9 cellular contexts compared by ENCODE assay signal in genomic region chr4:52052475-52052780, GRCh38. TPM values are rescaled to one million over a fixed set of nuclear protein-coding genes. Genes with fewer than 3 reads are reported as not detected.
DNase-seq lines count a peak whose midpoint lies in the region; ATAC-seq, FAIRE-seq and TF ChIP-seq lines count a peak whose summit lies in the region.
"Had no signal": no experiment of that assay in that cellular context is flagged by ENCODE, and none has a peak within 500 bp of the region (broad histone marks: within the 10 kb centered on the region; RNA-seq: fewer than 3 reads in every experiment).

No MANE protein-coding gene starts in this region.

- CTCF ChIA-PET in PC-3 (lab: Charles Lee) = no interaction called here

- POLR2A ChIA-PET in PC-3 (lab: Charles Lee; ENCODE audit: unreplicated experiment) = no interaction called here

- H3K9me3 Mint-ChIP-seq in stimulated activated memory B cell treated with anti-CD40 and anti-IgM and Interleukin-4, amounts not matched to agents 10 μg/mL and 1 μg/mL and 100 μg/mL, for 72 hours = no peaks in the 10 kb centered on the region

- no peak overlapping the region for H3K9ac ChIP-seq in PC-3 (ENCODE audit: low read length)

- peaks cover 13% of the 10 kb centered on the region for H3K4me1 Mint-ChIP-seq in stimulated activated memory B cell treated with anti-CD40 and anti-IgM and Interleukin-4, amounts not matched to agents 10 μg/mL and 1 μg/mL and 100 μg/mL, for 72 hours

- H3K27me3 Mint-ChIP-seq in stimulated activated memory B cell treated with anti-CD40 and anti-IgM and Interleukin-4, amounts not matched to agents 10 μg/mL and 1 μg/mL and 100 μg/mL, for 72 hours = peaks cover 67% of the 10 kb centered on the region

- intact Hi-C loops in PC-3 (cut with micrococcal nuclease) = no loop called here

- H3K4me1 ChIP-seq in DOHH2 (ENCODE audit: control insufficient read depth, low read length) (peaks cover 33% of the 10 kb centered on the region), cardiac muscle cell (ENCODE audit: low read depth) (peaks cover 16% of the 10 kb centered on the region), PC-3 (ENCODE audit: insufficient read depth, low read length) (no peaks in the 10 kb centered on the region)

- DNase-seq in MV-4-11 (lab: John Stamatoyannopoulos, UW) = peak; percentile 49
- peak; percentile 8 to 63 for DNase-seq in cardiac muscle cell (ENCODE audit: low read depth in 1 of 2, low spot score in 1 of 2)
- DNase-seq in NCI-H2107 treated with DMSO at 0.1 percent for 48 hours (lab: John Stamatoyannopoulos, UW; ENCODE audit: unreplicated experiment) = no peak
- DNase-seq in HTR-8/SVneo (ENCODE audit: insufficient read length, low spot score) = no peak
- DNase-seq in PC-3 = no peak

- H3K36me3 Mint-ChIP-seq in stimulated activated memory B cell treated with anti-CD40 and anti-IgM and Interleukin-4, amounts not matched to agents 10 μg/mL and 1 μg/mL and 100 μg/mL, for 72 hours = no peaks in the 10 kb centered on the region

- H3F3A ChIP-seq in DOHH2 (ENCODE audit: control insufficient read depth, insufficient read depth) = peaks cover 15% of the 10 kb centered on the region
- no peaks in the 10 kb centered on the region for H3F3A ChIP-seq in PC-3 (ENCODE audit: low read length, unreplicated experiment)

- H3K4me2 ChIP-seq in DOHH2 (ENCODE audit: low read length) (peak overlapping the region; percentile 76), PC-3 (ENCODE audit: low read length) (no peak overlapping the region)

- no peaks in the 10 kb centered on the region for H3K9me3 ChIP-seq in DOHH2 (ENCODE audit: control insufficient read depth, insufficient read depth, low read length)
- no peaks in the 10 kb centered on the region for H3K9me3 ChIP-seq in cardiac muscle cell (ENCODE audit: low read depth)
- H3K9me3 ChIP-seq in PC-3 (ENCODE audit: low read length) = no peaks in the 10 kb centered on the region

- H3K36me3 ChIP-seq in DOHH2 (ENCODE audit: control insufficient read depth, low read length) = no peaks in the 10 kb centered on the region
- H3K36me3 ChIP-seq in cardiac muscle cell = no peaks in the 10 kb centered on the region
- no peaks in the 10 kb centered on the region for H3K36me3 ChIP-seq in PC-3 (ENCODE audit: low read depth, low read length)

- peak overlapping the region; percentile 77 for H3K4me3 Mint-ChIP-seq in stimulated activated memory B cell treated with anti-CD40 and anti-IgM and Interleukin-4, amounts not matched to agents 10 μg/mL and 1 μg/mL and 100 μg/mL, for 72 hours

- peak; percentile 57 for ATAC-seq in GM21390 (IDR thresholded peaks at IDR 0.05; ENCODE audit: unreplicated experiment)
- peak; percentile 14 for ATAC-seq in stimulated activated memory B cell treated with anti-CD40 and anti-IgM and Interleukin-4, amounts not matched to agents 10 μg/mL and 1 μg/mL and 100 μg/mL, for 72 hours
- no peak for ATAC-seq in PC-3

- H3K79me2 ChIP-seq in DOHH2 (ENCODE audit: control insufficient read depth, low read length) = no peaks in the 10 kb centered on the region
- no peaks in the 10 kb centered on the region for H3K79me2 ChIP-seq in PC-3 (ENCODE audit: low read length)

- TF ChIP-seq CTCF in DOHH2 (IDR thresholded peaks at IDR 0.05; ENCODE audit: low read depth, low read length, poor library complexity, severe bottlenecking) = no peak
- TF ChIP-seq CTCF in cardiac muscle cell (IDR thresholded peaks at IDR 0.05; ENCODE audit: low read depth, low read length) = no peak
- no peak for TF ChIP-seq CTCF in PC-3 (conservative IDR thresholded peaks at IDR 0.05; ENCODE audit: low read depth, low read length)

- no peaks in the 10 kb centered on the region for H4K20me1 ChIP-seq in DOHH2 (ENCODE audit: control insufficient read depth, insufficient read depth, low read depth, low read length)
- H4K20me1 ChIP-seq in PC-3 (ENCODE audit: low read length) = no peaks in the 10 kb centered on the region

- no peak for FAIRE-seq in HTR-8/SVneo (lab: Jason Lieb, UNC)
- FAIRE-seq: islet of Langerhans had no signal

- no TSS peak for BruUV-seq in PC-3 (replicated peaks; lab: Mats Ljungman, UMichigan)

- H2AFZ ChIP-seq in PC-3 (ENCODE audit: low read length) = no peak overlapping the region

- no peaks in the 10 kb centered on the region for H3K9me2 ChIP-seq in DOHH2 (replicated peaks; ENCODE audit: control insufficient read depth, low read length)
- H3K9me2 ChIP-seq in PC-3 (replicated peaks; ENCODE audit: low read length) = no peaks in the 10 kb centered on the region

- H3K27ac Mint-ChIP-seq in stimulated activated memory B cell treated with anti-CD40 and anti-IgM and Interleukin-4, amounts not matched to agents 10 μg/mL and 1 μg/mL and 100 μg/mL, for 72 hours = no peak overlapping the region

- H3K27ac ChIP-seq in DOHH2 (ENCODE audit: low read depth, low read length) (peak overlapping the region; percentile 20), cardiac muscle cell (no peak overlapping the region), PC-3 (ENCODE audit: low read length) (no peak overlapping the region)

- H3K27me3 ChIP-seq in DOHH2 (ENCODE audit: control insufficient read depth, low read length) (peaks cover 9% of the 10 kb centered on the region), cardiac muscle cell (peaks cover 21% of the 10 kb centered on the region), PC-3 (ENCODE audit: low read length) (no peaks in the 10 kb centered on the region)

- H3K4me3 ChIP-seq in DOHH2 (ENCODE audit: low read length) (peak overlapping the region; percentile 82), cardiac muscle cell (peak overlapping the region; percentile 65), PC-3 (ENCODE audit: low read length) (no peak overlapping the region)

RNA-seq across cellular contexts. Expression of gene SPATA18, which starts 1.3 kb away (rescaled TPM):
- total RNA-seq in cardiac muscle cell (13.6 and 17.2 TPM in 2 replicates), PC-3 (2014; rRNA removed) (not detected in 2 replicates)
- polyA plus RNA-seq in cardiac muscle cell = 5.5 and 8.0 TPM in 2 replicates

RNA-seq across cellular contexts. Expression of gene SGCB, which starts 14.3 kb away (rescaled TPM):
- total RNA-seq in cardiac muscle cell = 23.3 and 31.5 TPM in 2 replicates
- polyA plus RNA-seq in cardiac muscle cell = 53.1 and 72.0 TPM in 2 replicates
- 17.3 and 17.7 TPM in 2 replicates for total RNA-seq in PC-3 (2014; rRNA removed)

RNA-seq across cellular contexts. Expression of gene LRRC66, which starts 32.3 kb away (rescaled TPM):
- 1.3 and 2.7 TPM in 2 replicates for total RNA-seq in cardiac muscle cell
- polyA plus RNA-seq in cardiac muscle cell = 0.88 TPM in 1 of 2 replicates, not detected in the other
- 0.58 and 1.1 TPM in 2 replicates for total RNA-seq in PC-3 (2014; rRNA removed)

Comparison
In these comparisons a context has a peak if more than half of its experiments do, and no peak if none do; other contexts are left out.
1. DNase-seq: peak in MV-4-11 (single experiment) and cardiac muscle cell (2 of 2); none in NCI-H2107 treated with DMSO at 0.1 percent for 48 hours (single experiment), HTR-8/SVneo (single experiment) and PC-3 (single experiment).
2. RNA of gene SPATA18, which starts 1.3 kb away (total RNA-seq): 13.6 to 17.2 TPM in cardiac muscle cell; not detected in PC-3; every median in the first group is over 10 times any median in the second.